1 cellular context compared by ENCODE assay signal in genomic region chr22:18527752-18528596, GRCh38.
A peak's percentile ranks its signal among the peaks of the same experiment; 100 is the strongest.
TF ChIP-seq lines count a peak whose summit lies in the region.

Gene TMEM191B (plus strand): TSS chr22:18527802. CDS start chr22:18527981, 179 bp downstream.

TF ChIP-seq in HepG2, 621 proteins besides CTCF, POLR2A, EP300 and RAD21 (continued from another document):
- 0 out of 4 replicates have a peak, but pooled peaks of 1 of the 2 experiments have one; percentile 19 for TF ChIP-seq HMGXB4 (CRISPR knock-in tag; IDR thresholded peaks at IDR 0.05; ENCODE audit: borderline replicate concordance in 1 of 2, low read depth in 1 of 2)
- TF ChIP-seq ARID4A (CRISPR knock-in tag; IDR thresholded peaks at IDR 0.05; ENCODE audit: borderline replicate concordance): peak; percentile 18; the same call in 1 of the 2 replicates
- TF ChIP-seq HNRNPLL (IDR thresholded peaks at IDR 0.05; ENCODE audit: low read depth, low read length, poor library complexity, severe bottlenecking): peak; percentile 27
- TF ChIP-seq KDM5B (CRISPR knock-in tag; IDR thresholded peaks at IDR 0.05; ENCODE audit: borderline replicate concordance): 0 out of 2 replicates have a peak, but pooled peaks have one; percentile 30
- peak; percentile 44; the same call in 1 of the 2 replicates for TF ChIP-seq UBTF (CRISPR knock-in tag; IDR thresholded peaks at IDR 0.05)
